In genomic region chr2:127106998-127107621, GRCh38 we compare ENCODE assay signal across 8 cellular contexts. TPM values are rescaled to one million over a fixed set of nuclear protein-coding genes. Genes with fewer than 3 reads are reported as not detected.
DNase-seq lines count a peak whose midpoint lies in the region; ATAC-seq, FAIRE-seq and TF ChIP-seq lines count a peak whose summit lies in the region.

A gene with protein sequence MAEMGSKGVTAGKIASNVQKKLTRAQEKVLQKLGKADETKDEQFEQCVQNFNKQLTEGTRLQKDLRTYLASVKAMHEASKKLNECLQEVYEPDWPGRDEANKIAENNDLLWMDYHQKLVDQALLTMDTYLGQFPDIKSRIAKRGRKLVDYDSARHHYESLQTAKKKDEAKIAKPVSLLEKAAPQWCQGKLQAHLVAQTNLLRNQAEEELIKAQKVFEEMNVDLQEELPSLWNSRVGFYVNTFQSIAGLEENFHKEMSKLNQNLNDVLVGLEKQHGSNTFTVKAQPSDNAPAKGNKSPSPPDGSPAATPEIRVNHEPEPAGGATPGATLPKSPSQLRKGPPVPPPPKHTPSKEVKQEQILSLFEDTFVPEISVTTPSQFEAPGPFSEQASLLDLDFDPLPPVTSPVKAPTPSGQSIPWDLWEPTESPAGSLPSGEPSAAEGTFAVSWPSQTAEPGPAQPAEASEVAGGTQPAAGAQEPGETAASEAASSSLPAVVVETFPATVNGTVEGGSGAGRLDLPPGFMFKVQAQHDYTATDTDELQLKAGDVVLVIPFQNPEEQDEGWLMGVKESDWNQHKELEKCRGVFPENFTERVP (minus strand): TSS chr2:127107154. CDS start chr2:127106943, 211 bp downstream.

- no peak for TF ChIP-seq CTCF in H1 (IDR thresholded peaks at IDR 0.05; ENCODE audit: control extremely low read depth in 1 of 3, insufficient read depth in 1 of 3, low read depth in 1 of 3, low read length in 3 of 3)

- H3K23ac ChIP-seq in H1 (ENCODE audit: insufficient read length) (no peak within 1 kb of the TSS), mesenchymal stem cell (ENCODE audit: low read length in 2 of 2) (peak within 1 kb of the TSS in 1 of 2 experiments; percentile 91)

- no peak within 1 kb of the TSS; the same call in 1 of the 2 replicates for H2BK20ac ChIP-seq in H1 (ENCODE audit: low read length)

- H3K4ac ChIP-seq in H1 (replicated peaks; ENCODE audit: insufficient read length, low read depth, low read length) (peak within 1 kb of the TSS; percentile 70), mesenchymal stem cell (ENCODE audit: low read depth in 1 of 2, low read length in 2 of 2) (peak within 1 kb of the TSS; percentile 62 to 86)

- H3K9ac ChIP-seq in H1 (replicated peaks in 1 of 4; ENCODE audit: extremely low read depth in 1 of 4, low read depth in 3 of 4, low read length in 3 of 4) (peak within 1 kb of the TSS; percentile 29 to 62 (median 38); a peak in 2 of 7 replicates), mesenchymal stem cell (ENCODE audit: low read length) (peak within 1 kb of the TSS; percentile 95)

- peaks cover 14% of the 10 kb centered on the region for H3K23me2 ChIP-seq in H1 (ENCODE audit: low read depth, low read length)

- peaks cover 0 to 7% (median 0%) of the 10 kb centered on the region in 4 experiments; a peak in 1 of 7 replicates for H3K27me3 ChIP-seq in H1 (replicated peaks in 1 of 4; ENCODE audit: control insufficient read depth in 3 of 4, extremely low read depth in 1 of 4, insufficient read depth in 3 of 4, low read length in 3 of 4)
- H3K27me3 ChIP-seq in mesenchymal stem cell (ENCODE audit: control insufficient read depth in 1 of 2, insufficient read depth in 1 of 2, low read length in 2 of 2) = no peaks in the 10 kb centered on the region

- peaks cover 2 to 32% of the 10 kb centered on the region in 2 experiments; a peak in 3 of 4 replicates for H3K79me2 ChIP-seq in H1 (ENCODE audit: control insufficient read depth in 1 of 2, insufficient read depth in 2 of 2, low read length in 2 of 2)

- H3K4me3 ChIP-seq in H1 (ENCODE audit: extremely low read depth in 1 of 4, insufficient read depth in 2 of 4, low read depth in 3 of 4, low read length in 4 of 4) (peak within 1 kb of the TSS; percentile 65 to 85 (median 72)), mesenchymal stem cell (ENCODE audit: insufficient read depth in 1 of 2, low read depth in 1 of 2, low read length in 2 of 2) (peak within 1 kb of the TSS; percentile 87 to 95)

- peak; percentile 91 for ATAC-seq in GM19025 (IDR thresholded peaks at IDR 0.05; ENCODE audit: low read depth, unreplicated experiment)
- peak; percentile 84 for ATAC-seq in HG03280 (IDR thresholded peaks at IDR 0.05; ENCODE audit: unreplicated experiment)

- H3K79me1 ChIP-seq in H1 (ENCODE audit: low read depth, low read length) = peaks cover 11% of the 10 kb centered on the region
- peaks cover 2% of the 10 kb centered on the region for H3K79me1 ChIP-seq in mesenchymal stem cell (replicated peaks; ENCODE audit: low read length, poor library complexity, severe bottlenecking)

- H3K27ac ChIP-seq in H1 (ENCODE audit: low read depth, low read length) (no peak within 1 kb of the TSS), mesenchymal stem cell (ENCODE audit: low read length, poor library complexity, severe bottlenecking) (peak within 1 kb of the TSS; percentile 70)

- peak in 1 of 2 experiments; percentile 36; a peak in 2 of 3 replicates for TF ChIP-seq POLR2A in H1 (IDR thresholded peaks at IDR 0.05; ENCODE audit: control extremely low read depth in 1 of 2, low read depth in 2 of 2, low read length in 2 of 2)

- H2BK120ac ChIP-seq in H1 (replicated peaks; ENCODE audit: low read depth, low read length) (no peak within 1 kb of the TSS), mesenchymal stem cell (ENCODE audit: low read depth, low read length) (peak within 1 kb of the TSS; percentile 82)

- H3K4me2 ChIP-seq in H1 (ENCODE audit: insufficient read depth in 1 of 2, low read depth in 2 of 2, low read length in 2 of 2) (peak within 1 kb of the TSS; percentile 82 to 99), mesenchymal stem cell (ENCODE audit: low read length, poor library complexity, severe bottlenecking) (peak within 1 kb of the TSS; percentile 85)

- H2BK15ac ChIP-seq in H1 (ENCODE audit: low read length) = 0 out of 2 replicates have a peak within 1 kb of the TSS, but pooled peaks have one; percentile 81
- peak within 1 kb of the TSS; percentile 89 for H2BK15ac ChIP-seq in mesenchymal stem cell (ENCODE audit: low read depth, poor library complexity, severe bottlenecking)

- WGBS in H1 (ENCODE audit: extremely low coverage in 1 of 2, insufficient coverage in 1 of 2, insufficient read length in 1 of 2, insufficient replicate concordance in 2 of 2, low coverage in 1 of 2, low lambda C conversion rate in 2 of 2, missing lambda C conversion rate in 1 of 2), 2 experiments = 1% methylated on average over 25 of the region's 77 CpGs; no CpG with 5 or more reads in 1 of the 2 experiments
- under 1% methylated on average over 53 of the region's 77 CpGs for WGBS in mesenchymal stem cell

- DNase-seq in AG20443 (ENCODE audit: low spot score) (peak; percentile 97), NCI-H748 (lab: John Stamatoyannopoulos, UW; ENCODE audit: unreplicated experiment) (peak; percentile 79), H1 (ENCODE audit: low read depth in 1 of 2, low spot score in 2 of 2) (peak; percentile 70 to 90), mesenchymal stem cell (peak; percentile 95)
- peak in 2 of 3 experiments; percentile 43 to 56 for DNase-seq in activated CD8-positive, alpha-beta memory T cell treated with anti-CD3 and anti-CD28 coated beads for 48 hours (ENCODE audit: low read depth in 2 of 3, low spot score in 2 of 3)
- peak; percentile 42 for DNase-seq in stimulated activated CD8-positive, alpha-beta memory T cell treated with anti-CD3 and anti-CD28 coated beads, Interleukin-12 subunit alpha, Interleukin-12 subunit beta, amount 100 ng/mL, for 1 hour (ENCODE audit: low read depth)

- H2AFZ ChIP-seq in H1 (ENCODE audit: low read length) = peak within 1 kb of the TSS; percentile 66; the same call in 1 of the 2 replicates
- no peak within 1 kb of the TSS for H2AFZ ChIP-seq in mesenchymal stem cell (ENCODE audit: low read depth, low read length)

- TF ChIP-seq EP300 in H1 (IDR thresholded peaks at IDR 0.05; ENCODE audit: borderline replicate concordance in 1 of 2, low read depth in 2 of 2, low read length in 2 of 2) = no peak

- H3K14ac ChIP-seq in H1 (ENCODE audit: insufficient read length) (no peak within 1 kb of the TSS), mesenchymal stem cell (ENCODE audit: low read length in 2 of 2) (peak within 1 kb of the TSS in 1 of 2 experiments; percentile 97)

- H4K20me1 ChIP-seq in H1 (replicated peaks in 1 of 2; ENCODE audit: control insufficient read depth in 1 of 2, insufficient read depth in 2 of 2, low read length in 2 of 2) = peaks cover 0 to 4% of the 10 kb centered on the region in 2 experiments

- H3K4me1 ChIP-seq in H1 (replicated peaks in 1 of 4; ENCODE audit: control insufficient read depth in 3 of 4, insufficient read depth in 4 of 4, low read length in 3 of 4) (peaks cover 6 to 21% (median 13%) of the 10 kb centered on the region in 4 experiments), mesenchymal stem cell (ENCODE audit: control insufficient read depth, insufficient read depth, low read depth, low read length) (peaks cover 37% of the 10 kb centered on the region)

- CTCF ChIA-PET in H1 (lab: Charles Lee; ENCODE audit: partially characterized antibody) = interaction anchor here (1.0 to 13.1 kb wide), 7 partner anchors 17 to 70 kb away, joined by 3 to 132 read pairs (median 4); no protein-coding TSS in a partner anchor

- peak within 1 kb of the TSS; percentile 44 for H4K5ac ChIP-seq in H1 (ENCODE audit: insufficient read length, low read depth, low read length)

- H3K18ac ChIP-seq in H1 (ENCODE audit: extremely low read depth, low read length) (peak within 1 kb of the TSS; percentile 89), mesenchymal stem cell (ENCODE audit: low read depth in 1 of 2, low read length in 2 of 2) (peak within 1 kb of the TSS; percentile 90 to 95)

- FAIRE-seq in H1 (lab: Jason Lieb, UNC) = no peak

- H3K9me3 ChIP-seq in H1 (ENCODE audit: insufficient read depth in 2 of 2, low read depth in 1 of 2, low read length in 1 of 2) (no peaks in the 10 kb centered on the region), mesenchymal stem cell (ENCODE audit: control insufficient read depth, low read length) (no peaks in the 10 kb centered on the region)

- H2BK5ac ChIP-seq in H1 (ENCODE audit: low read depth, low read length) (peak within 1 kb of the TSS; percentile 56; the same call in 1 of the 2 replicates), mesenchymal stem cell (ENCODE audit: low read depth, low read length, poor library complexity, severe bottlenecking) (peak within 1 kb of the TSS; percentile 71)

- H4K8ac ChIP-seq in H1 (ENCODE audit: extremely low read depth, insufficient read depth, low read length) = peak within 1 kb of the TSS; percentile 35; the same call in 1 of the 2 replicates
- peak within 1 kb of the TSS; percentile 86 for H4K8ac ChIP-seq in mesenchymal stem cell (ENCODE audit: low read length)

- no peak for TF ChIP-seq RAD21 in H1 (IDR thresholded peaks at IDR 0.05 in 1 of 2, conservative IDR thresholded peaks at IDR 0.05 in 1 of 2; ENCODE audit: low read depth in 2 of 2, low read length in 2 of 2)

- 0 out of 2 replicates have a peak within 1 kb of the TSS, but pooled peaks have one; percentile 60 for H2BK12ac ChIP-seq in H1 (ENCODE audit: low read depth, low read length)
- peak within 1 kb of the TSS; percentile 88 to 92 for H2BK12ac ChIP-seq in mesenchymal stem cell (ENCODE audit: low read length in 2 of 2)

- H3K56ac ChIP-seq in H1 (replicated peaks; ENCODE audit: insufficient read length, low read depth, low read length) = peak within 1 kb of the TSS; percentile 48

- no peaks in the 10 kb centered on the region for H3K36me3 ChIP-seq in H1 (ENCODE audit: control insufficient read depth in 2 of 4, insufficient read depth in 4 of 4, low read length in 3 of 4)
- H3K36me3 ChIP-seq in mesenchymal stem cell (ENCODE audit: control insufficient read depth in 1 of 2, insufficient read depth in 2 of 2, low read depth in 1 of 2, low read length in 2 of 2) = peaks cover 0 to under 1% of the 10 kb centered on the region in 2 experiments

- no peak within 1 kb of the TSS for H2AK5ac ChIP-seq in H1 (ENCODE audit: low read depth, low read length)
- peak within 1 kb of the TSS; percentile 88 for H2AK5ac ChIP-seq in mesenchymal stem cell (ENCODE audit: low read length, severe bottlenecking)

- POLR2A ChIA-PET in H1 (lab: Charles Lee; ENCODE audit: partially characterized antibody) = interaction anchor here (1.0 to 3.2 kb wide), 4 partner anchors 8 to 20 kb away, joined by 3 to 12 read pairs (median 8); no protein-coding TSS in a partner anchor

- peak within 1 kb of the TSS; percentile 68 for H4K91ac ChIP-seq in H1 (replicated peaks; ENCODE audit: insufficient read length, low read length)
- peak within 1 kb of the TSS; percentile 93 for H4K91ac ChIP-seq in mesenchymal stem cell (ENCODE audit: low read length)

RNA-seq across cellular contexts. Expression of the gene that starts here (rescaled TPM):
- total RNA-seq in H1 (2021; fragmentation: NEBNext Ultra II Directional; extraction: Animal tissue kit (Norgen Biotek cat#: 25700)) = 35.6 and 41.9 TPM in 2 replicates
- 23.6 and 35.1 TPM in 2 replicates for polyA plus RNA-seq in H1 (2011; rRNA removed)
- polyA plus RNA-seq in H1 (2011; cell fraction: cytosol; rRNA removed) = 39.0 TPM
- 102 TPM for polyA plus RNA-seq in H1 (2011; cell fraction: nucleus; rRNA removed)
- polyA plus RNA-seq in H1 (2012, experiment 1 of 2) = 35.4 to 47.3 TPM (median 43.6 TPM) in 4 replicates
- polyA plus RNA-seq in H1 (2012, experiment 2 of 2) = 30.3 TPM
- polyA plus RNA-seq in H1 (2013, experiment 1 of 2) = 32.3 TPM
- 31.5 TPM for polyA plus RNA-seq in H1 (2013, experiment 2 of 2)
- 14.7 and 16.2 TPM in 2 replicates for polyA minus RNA-seq in H1 (2011; rRNA and poly(A)+ RNA removed)
- 14.2 TPM for polyA minus RNA-seq in H1 (2011; cell fraction: cytosol; rRNA and poly(A)+ RNA removed)
- 19.4 TPM for polyA minus RNA-seq in H1 (2011; cell fraction: nucleus; rRNA and poly(A)+ RNA removed)
- polyA plus RNA-seq in mesenchymal stem cell (2013, experiment 1 of 2) = 61.3 TPM
- polyA plus RNA-seq in mesenchymal stem cell (2013, experiment 2 of 2) = 58.6 TPM

Comparison
In these comparisons a context has a peak if more than half of its experiments do, and no peak if none do; other contexts are left out.
1. DNase-seq: peak in every context shown above with its lines; median percentile 97 in AG20443; 95 in mesenchymal stem cell; 80 in H1; 79 in NCI-H748; 50 in activated CD8-positive, alpha-beta memory T cell treated with anti-CD3 and anti-CD28 coated beads for 48 hours; 42 in stimulated activated CD8-positive, alpha-beta memory T cell treated with anti-CD3 and anti-CD28 coated beads, Interleukin-12 subunit alpha, Interleukin-12 subunit beta, amount 100 ng/mL, for 1 hour.